In genomic region chr17:54117452-54117851, GRCh38 we compare ENCODE assay signal across 17 cellular contexts.
A peak's percentile ranks its signal among the peaks of the same experiment; 100 is the strongest.
DNase-seq lines count a peak whose midpoint lies in the region; ATAC-seq, FAIRE-seq and TF ChIP-seq lines count a peak whose summit lies in the region.
"Had no signal": no experiment of that assay in that cellular context is flagged by ENCODE, and none has a peak within 500 bp of the region (broad histone marks: within the 10 kb centered on the region; RNA-seq: fewer than 3 reads in every experiment).

No MANE protein-coding gene starts in this region.

- no peak for FAIRE-seq in H1 (lab: Jason Lieb, UNC)
- FAIRE-seq: GM12891, GM18507 had no signal

- CTCF ChIA-PET in H1 (lab: Charles Lee; ENCODE audit: partially characterized antibody), result interaction anchor here (0.6 to 0.7 kb wide), 2 partner anchors 342 to 635 kb away, joined by 3 read pairs; no protein-coding TSS in a partner anchor

- H2BK15ac ChIP-seq in H1 (ENCODE audit: low read length), result no peak overlapping the region

- intact Hi-C loops in ascending aorta (cut with DNase I), result no loop called here

- no peak overlapping the region for H4K8ac ChIP-seq in H1 (ENCODE audit: extremely low read depth, insufficient read depth, low read length)

- no peak for TF ChIP-seq CTCF in GM23338 (conservative IDR thresholded peaks at IDR 0.05; ENCODE audit: low read depth in 2 of 2)
- no peak for TF ChIP-seq CTCF in H1 (IDR thresholded peaks at IDR 0.05; ENCODE audit: control extremely low read depth in 1 of 3, insufficient read depth in 1 of 3, low read depth in 1 of 3, low read length in 3 of 3)
- TF ChIP-seq CTCF in ascending aorta (IDR thresholded peaks at IDR 0.05), result no peak

- no peak for ATAC-seq in GM23338
- ATAC-seq: CD8-positive, alpha-beta T cell; HCT116 had no signal

- H3K27ac ChIP-seq in GM23338 (ENCODE audit: low read depth) (no peak overlapping the region), H1 (ENCODE audit: low read depth, low read length) (no peak overlapping the region), ascending aorta (no peak overlapping the region)

- H3K36me3 Mint-ChIP-seq in GM23338 (ENCODE audit: low read depth), result peaks cover 4% of the 10 kb centered on the region; the same call in 2 of the 3 replicates
- H3K36me3 Mint-ChIP-seq: CD4-positive, CD25-positive, alpha-beta regulatory T cell; CD8-positive, alpha-beta T cell had no signal

- H3K14ac ChIP-seq in H1 (ENCODE audit: insufficient read length), result no peak overlapping the region

- no peak for TF ChIP-seq RAD21 in H1 (IDR thresholded peaks at IDR 0.05 in 1 of 2, conservative IDR thresholded peaks at IDR 0.05 in 1 of 2; ENCODE audit: low read depth in 2 of 2, low read length in 2 of 2)

- no peaks in the 10 kb centered on the region for H3K79me1 ChIP-seq in H1 (ENCODE audit: low read depth, low read length)

- H3K9me3 ChIP-seq in H1 (ENCODE audit: insufficient read depth in 2 of 2, low read depth in 1 of 2, low read length in 1 of 2) (no peaks in the 10 kb centered on the region), ascending aorta (peaks cover 0 to 3% of the 10 kb centered on the region in 2 donors)
- H3K9me3 ChIP-seq: Caco-2 had no signal

- H3K9ac ChIP-seq in H1 (replicated peaks in 1 of 4; ENCODE audit: extremely low read depth in 1 of 4, low read depth in 3 of 4, low read length in 3 of 4), result no peak overlapping the region

- H3K36me3 ChIP-seq in GM23338 (ENCODE audit: insufficient read depth) (no peaks in the 10 kb centered on the region), H1 (ENCODE audit: control insufficient read depth in 2 of 4, insufficient read depth in 4 of 4, low read length in 3 of 4) (no peaks in the 10 kb centered on the region), ascending aorta (no peaks in the 10 kb centered on the region)

- H3K4ac ChIP-seq in H1 (replicated peaks; ENCODE audit: insufficient read length, low read depth, low read length), result no peak overlapping the region

- no peak overlapping the region for H2BK20ac ChIP-seq in H1 (ENCODE audit: low read length)

- DNase-seq in GM23338 (ENCODE audit: low spot score) (peak; percentile 31), LHCN-M2 (ENCODE audit: low read depth) (peak; percentile 1), H1 (ENCODE audit: low read depth in 1 of 2, low spot score in 2 of 2) (no peak), NCI-H524 treated with DMSO at 0.1 percent for 48 hours (lab: John Stamatoyannopoulos, UW) (no peak), ascending aorta (ENCODE audit: low spot score in 2 of 2) (no peak), NCI-H146 treated with DMSO at 0.1 percent for 48 hours (lab: John Stamatoyannopoulos, UW; ENCODE audit: unreplicated experiment) (no peak)
- DNase-seq: C1 segment of cervical spinal cord; Caco-2; CD4-positive, CD25-positive, alpha-beta regulatory T cell; CD8-positive, alpha-beta T cell; DMS153; DMS79 treated with DMSO at 0.1 percent for 48 hours; GF-D8; H9 had no signal

- H3K4me2 ChIP-seq in GM23338 (no peak overlapping the region), H1 (ENCODE audit: insufficient read depth in 1 of 2, low read depth in 2 of 2, low read length in 2 of 2) (no peak overlapping the region)

- H3K23me2 ChIP-seq in H1 (ENCODE audit: low read depth, low read length), result no peaks in the 10 kb centered on the region

- H3K56ac ChIP-seq in H1 (replicated peaks; ENCODE audit: insufficient read length, low read depth, low read length), result no peak overlapping the region

- no peak overlapping the region for H4K5ac ChIP-seq in H1 (ENCODE audit: insufficient read length, low read depth, low read length)

- no peak for TF ChIP-seq EP300 in H1 (IDR thresholded peaks at IDR 0.05; ENCODE audit: borderline replicate concordance in 1 of 2, low read depth in 2 of 2, low read length in 2 of 2)

- peaks cover 1% of the 10 kb centered on the region for H3K27me3 Mint-ChIP-seq in GM23338 (ENCODE audit: insufficient read depth, low read depth, poor library complexity)
- H3K27me3 Mint-ChIP-seq: CD4-positive, CD25-positive, alpha-beta regulatory T cell had no signal

- H4K20me1 ChIP-seq in GM23338 (replicated peaks; ENCODE audit: insufficient read depth) (no peaks in the 10 kb centered on the region), H1 (replicated peaks in 1 of 2; ENCODE audit: control insufficient read depth in 1 of 2, insufficient read depth in 2 of 2, low read length in 2 of 2) (no peaks in the 10 kb centered on the region)

- POLR2A ChIA-PET in H1 (lab: Charles Lee; ENCODE audit: partially characterized antibody), result no interaction called here

- no peak overlapping the region for H3K4me3 Mint-ChIP-seq in GM23338
- H3K4me3 Mint-ChIP-seq: CD4-positive, CD25-positive, alpha-beta regulatory T cell; CD8-positive, alpha-beta T cell; H9 had no signal

- no peak overlapping the region for H3K18ac ChIP-seq in H1 (ENCODE audit: extremely low read depth, low read length)

- H3K9me3 Mint-ChIP-seq in GM23338, result peaks cover 8% of the 10 kb centered on the region; the same call in 2 of the 3 replicates

- no peak overlapping the region for H3K27ac Mint-ChIP-seq in GM23338
- H3K27ac Mint-ChIP-seq: CD4-positive, CD25-positive, alpha-beta regulatory T cell; CD8-positive, alpha-beta T cell had no signal

- H4K91ac ChIP-seq in H1 (replicated peaks; ENCODE audit: insufficient read length, low read length), result no peak overlapping the region

- peaks cover 5% of the 10 kb centered on the region; the same call in 2 of the 3 replicates for H3K4me1 Mint-ChIP-seq in GM23338
- H3K4me1 Mint-ChIP-seq: CD4-positive, CD25-positive, alpha-beta regulatory T cell had no signal

- no peaks in the 10 kb centered on the region for H3F3A ChIP-seq in GM23338 (replicated peaks; ENCODE audit: low read depth)

- H3K9me2 ChIP-seq in GM23338 (ENCODE audit: insufficient read depth), result peaks cover 6% of the 10 kb centered on the region; the same call in 1 of the 2 replicates

- H3K23ac ChIP-seq in H1 (ENCODE audit: insufficient read length), result no peak overlapping the region

- no peak overlapping the region for H2BK12ac ChIP-seq in H1 (ENCODE audit: low read depth, low read length)

- H3K4me3 ChIP-seq in GM23338, result no peak overlapping the region
- no peak overlapping the region for H3K4me3 ChIP-seq in H1 (ENCODE audit: extremely low read depth in 1 of 4, insufficient read depth in 2 of 4, low read depth in 3 of 4, low read length in 4 of 4)
- H3K4me3 ChIP-seq in ascending aorta, result no peak overlapping the region

- WGBS in H1 (ENCODE audit: extremely low coverage in 1 of 2, insufficient coverage in 1 of 2, insufficient read length in 1 of 2, insufficient replicate concordance in 2 of 2, low coverage in 1 of 2, low lambda C conversion rate in 2 of 2, missing lambda C conversion rate in 1 of 2), 2 experiments, result 91% methylated on average over 3 of the region's 3 CpGs; no CpG with 5 or more reads in 1 of the 2 experiments

- no peak overlapping the region for H2BK5ac ChIP-seq in H1 (ENCODE audit: low read depth, low read length)

- H2AK5ac ChIP-seq in H1 (ENCODE audit: low read depth, low read length), result no peak overlapping the region

- no peaks in the 10 kb centered on the region for H3K79me2 ChIP-seq in GM23338 (replicated peaks; ENCODE audit: insufficient read depth)
- no peaks in the 10 kb centered on the region for H3K79me2 ChIP-seq in H1 (ENCODE audit: control insufficient read depth in 1 of 2, insufficient read depth in 2 of 2, low read length in 2 of 2)

- H3K4me1 ChIP-seq in GM23338 (ENCODE audit: insufficient read depth) (peaks cover 15% of the 10 kb centered on the region; the same call in 1 of the 2 replicates), H1 (replicated peaks in 1 of 4; ENCODE audit: control insufficient read depth in 3 of 4, insufficient read depth in 4 of 4, low read length in 3 of 4) (no peaks in the 10 kb centered on the region), ascending aorta (no peaks in the 10 kb centered on the region)
- H3K4me1 ChIP-seq: Caco-2 had no signal

- H2AFZ ChIP-seq in GM23338 (no peak overlapping the region), H1 (ENCODE audit: low read length) (no peak overlapping the region)

- TF ChIP-seq POLR2A in H1 (IDR thresholded peaks at IDR 0.05; ENCODE audit: control extremely low read depth in 1 of 2, low read depth in 2 of 2, low read length in 2 of 2), result no peak

- no peak overlapping the region for H2BK120ac ChIP-seq in H1 (replicated peaks; ENCODE audit: low read depth, low read length)

- H3K27me3 ChIP-seq in GM23338 (ENCODE audit: insufficient read depth) (no peaks in the 10 kb centered on the region), H1 (replicated peaks in 1 of 4; ENCODE audit: control insufficient read depth in 3 of 4, extremely low read depth in 1 of 4, insufficient read depth in 3 of 4, low read length in 3 of 4) (no peaks in the 10 kb centered on the region), ascending aorta (no peaks in the 10 kb centered on the region)

TF ChIP-seq in GM23338, 12 proteins besides CTCF, POLR2A, EP300 and RAD21 (continues in another document):
- no peak for TF ChIP-seq CREB1 (CRISPR knock-in tag; IDR thresholded peaks at IDR 0.05; ENCODE audit: low read depth)

TF ChIP-seq in H1, 55 proteins besides CTCF, POLR2A, EP300 and RAD21:
- TF ChIP-seq CEBPB (IDR thresholded peaks at IDR 0.05; ENCODE audit: low read depth, low read length) (peak; percentile 86), SAP30 (IDR thresholded peaks at IDR 0.05; ENCODE audit: insufficient read depth, insufficient replicate concordance, low read length) (no peak), SIX5 (IDR thresholded peaks at IDR 0.05; ENCODE audit: low read depth, low read length) (no peak)

Comparison
In these comparisons a context has a peak if more than half of its experiments do, and no peak if none do; other contexts are left out.
1. DNase-seq: peak in GM23338 (single experiment) and LHCN-M2 (single experiment); none in H1 (0 of 2), NCI-H524 treated with DMSO at 0.1 percent for 48 hours (single experiment), ascending aorta (0 of 2) and NCI-H146 treated with DMSO at 0.1 percent for 48 hours (single experiment).